In the genomic region with DNA sequence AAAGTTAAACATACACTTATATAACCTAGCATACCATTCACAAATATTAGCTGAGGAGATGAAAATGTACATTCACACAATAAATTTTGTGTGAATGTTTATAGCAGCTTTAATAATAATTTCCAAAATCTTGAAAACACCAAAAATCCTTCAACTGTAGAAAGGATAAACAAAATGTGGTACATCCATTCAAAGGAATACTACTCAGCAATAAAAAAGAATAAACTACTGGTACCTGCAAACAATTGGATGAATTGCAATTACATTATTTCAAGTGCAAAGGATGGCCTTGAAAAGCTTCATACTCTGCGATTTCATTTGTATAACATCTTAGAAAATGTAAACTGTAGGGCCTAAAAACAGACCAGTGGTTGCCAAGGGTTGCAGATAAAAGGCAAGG, we compare ENCODE assay signal across 8 cellular contexts. TPM values are rescaled to one million over a fixed set of nuclear protein-coding genes. Genes with fewer than 3 reads are reported as not detected.
"Had no signal": no experiment of that assay in that cellular context is flagged by ENCODE, and none has a peak within 500 bp of the region (broad histone marks: within the 10 kb centered on the region; RNA-seq: fewer than 3 reads in every experiment).

No MANE protein-coding gene starts in this region.

- H3K9me3 ChIP-seq: HAP-1 had no signal

- H2AFZ ChIP-seq: GM23338 had no signal

- H3K4me2 ChIP-seq: GM23338 had no signal

- H3K4me1 ChIP-seq: HAP-1 had no signal

- FAIRE-seq: HTR-8/SVneo, K562 had no signal

- H3K36me3 ChIP-seq: HAP-1 had no signal

- H3K4me3 ChIP-seq: GM23338, HAP-1, K562 had no signal

- ATAC-seq: GM23338, HCT116, K562 had no signal

- DNase-seq: H7, IMR-90, KG1 had no signal

RNA-seq across cellular contexts. Expression of gene RPS6KA6, which starts 11.7 kb away (rescaled TPM):
- polyA plus RNA-seq: K562 had no signal
